In genomic region chr20:34875657-34876160, GRCh38 we compare ENCODE assay signal across 8 cellular contexts. TPM values are rescaled to one million over a fixed set of nuclear protein-coding genes. Genes with fewer than 3 reads are reported as not detected.
A peak's percentile ranks its signal among the peaks of the same experiment; 100 is the strongest.
DNase-seq lines count a peak whose midpoint lies in the region; ATAC-seq and TF ChIP-seq lines count a peak whose summit lies in the region.

No MANE protein-coding gene starts in this region.

- H3K27me3 Mint-ChIP-seq in IgD-negative memory B cell: peaks cover 10% of the 10 kb centered on the region
- H3K27me3 Mint-ChIP-seq in central memory CD8-positive, alpha-beta T cell: no peaks in the 10 kb centered on the region
- peaks cover 10% of the 10 kb centered on the region for H3K27me3 Mint-ChIP-seq in nephron (ENCODE audit: low read depth)

- ATAC-seq in central memory CD8-positive, alpha-beta T cell (replicated peaks; ENCODE audit: extremely low read depth, poor library complexity, severe bottlenecking): peak; percentile 1
- ATAC-seq in GM19397 (IDR thresholded peaks at IDR 0.05; ENCODE audit: unreplicated experiment): no peak

- H3K4me1 Mint-ChIP-seq in IgD-negative memory B cell (peaks cover 13 to 41% (median 37%) of the 10 kb centered on the region in 3 donors), nephron (peaks cover 48% of the 10 kb centered on the region)
- H3K4me1 Mint-ChIP-seq in central memory CD8-positive, alpha-beta T cell: peaks cover 53% of the 10 kb centered on the region

- H3K4me3 Mint-ChIP-seq in IgD-negative memory B cell (peak overlapping the region; percentile 72 to 96 (median 88)), nephron (peak overlapping the region; percentile 94 to 97 (median 94))
- peak overlapping the region; percentile 82 for H3K4me3 Mint-ChIP-seq in central memory CD8-positive, alpha-beta T cell

- H3K9me3 Mint-ChIP-seq in IgD-negative memory B cell (no peaks in the 10 kb centered on the region), nephron (no peaks in the 10 kb centered on the region)
- H3K9me3 Mint-ChIP-seq in central memory CD8-positive, alpha-beta T cell: no peaks in the 10 kb centered on the region

- DNase-seq in CD1c-positive myeloid dendritic cell (ENCODE audit: extremely low spot score) (peak; percentile 80), NCI-H1417 treated with DMSO at 0.1 percent for 48 hours (lab: John Stamatoyannopoulos, UW) (no peak), NCI-H748 treated with DMSO at 0.1 percent for 48 hours (lab: John Stamatoyannopoulos, UW) (no peak)
- DNase-seq in central memory CD8-positive, alpha-beta T cell (ENCODE audit: low spot score in 2 of 2): no peak
- DNase-seq in stimulated activated CD4-positive, alpha-beta T cell treated with anti-CD3 and anti-CD28 coated beads, Interleukin-1b, Interleukin-23, amount 100 ng/mL, for 48 hours: no peak

- H3K27ac Mint-ChIP-seq in IgD-negative memory B cell: peak overlapping the region in 1 of 3 donors; percentile 4
- peak overlapping the region; percentile 63 for H3K27ac Mint-ChIP-seq in central memory CD8-positive, alpha-beta T cell (ENCODE audit: low read depth)
- peak overlapping the region; percentile 5 to 89 (median 82) for H3K27ac Mint-ChIP-seq in nephron

- H3K36me3 Mint-ChIP-seq in IgD-negative memory B cell (no peaks in the 10 kb centered on the region), nephron (ENCODE audit: low read depth) (no peaks in the 10 kb centered on the region)
- peaks cover 8% of the 10 kb centered on the region for H3K36me3 Mint-ChIP-seq in central memory CD8-positive, alpha-beta T cell (ENCODE audit: insufficient read depth)

- peak in 1 of 3 experiments; percentile 10 for TF ChIP-seq CTCF in nephron (IDR thresholded peaks at IDR 0.05; ENCODE audit: unreplicated experiment in 3 of 3)

RNA-seq across cellular contexts. Expression of gene ACSS2, which starts 0.7 kb away (rescaled TPM):
- polyA plus RNA-seq in IgD-negative memory B cell: 4.2 TPM

RNA-seq across cellular contexts. Expression of gene GGT7, which starts 3.1 kb away (rescaled TPM):
- polyA plus RNA-seq in IgD-negative memory B cell: 1.1 TPM

RNA-seq across cellular contexts. Expression of gene NCOA6, which starts 50.3 kb away (rescaled TPM):
- 10.8 TPM for polyA plus RNA-seq in IgD-negative memory B cell
